11 cellular contexts compared by ENCODE assay signal in genomic region chr3:46986055-46986730, GRCh38. TPM values are rescaled to one million over a fixed set of nuclear protein-coding genes. Genes with fewer than 3 reads are reported as not detected.
A peak's percentile ranks its signal among the peaks of the same experiment; 100 is the strongest.
DNase-seq lines count a peak whose midpoint lies in the region; ATAC-seq lines count a peak whose summit lies in the region.
"Had no signal": no experiment of that assay in that cellular context is flagged by ENCODE, and none has a peak within 500 bp of the region (broad histone marks: within the 10 kb centered on the region; RNA-seq: fewer than 3 reads in every experiment).

No MANE protein-coding gene starts in this region.

- H3K4me1 ChIP-seq in right cardiac atrium (ENCODE audit: control insufficient read depth, insufficient read depth, low read length) (peaks cover 4% of the 10 kb centered on the region), thymus (ENCODE audit: control insufficient read depth, insufficient read depth, low read length) (peaks cover 35% of the 10 kb centered on the region)

- DNase-seq in activated T-cell treated with anti-CD3 and anti-CD28 coated beads, Interleukin-2, amount 50 U/mL, for 72 hours = no peak
- DNase-seq in activated T-cell treated with anti-CD3 and anti-CD28 coated beads, Interleukin-2, amount 50 U/mL, for 1 hour = no peak
- no peak for DNase-seq in activated CD4-positive, alpha-beta memory T cell treated with anti-CD3 and anti-CD28 coated beads, Interleukin-2, amount 10 ng/mL, durations not matched to agents 7 days and 5 days
- DNase-seq in right cardiac atrium (peak in 2 of 3 donors; percentile 6 to 24), NCI-H82 (lab: John Stamatoyannopoulos, UW) (no peak)
- DNase-seq in activated effector memory CD4-positive, alpha-beta T cell treated with anti-CD3 and anti-CD28 coated beads, Interleukin-2, amount 50 U/mL, for 16 hours = no peak
- DNase-seq: activated effector memory CD4-positive, alpha-beta T cell treated with Interleukin-2 at 50 U/mL for 16 hours; NCI-H446 had no signal

- POLR2A ChIA-PET in activated CD4-positive, alpha-beta memory T cell treated with anti-CD3 and anti-CD28 coated beads, Interleukin-2, amount 10 ng/mL, durations not matched to agents 7 days and 5 days (lab: Charles Lee) = interaction anchor here (0.6 to 3.9 kb wide), 6 partner anchors 8 to 293 kb away, joined by 3 to 52 read pairs (median 6); partner anchors contain the start of genes CCDC12 and NBEAL2

- H3K36me3 ChIP-seq in thymus (ENCODE audit: control insufficient read depth, insufficient read depth) = peaks cover 2% of the 10 kb centered on the region

- H3K9me3 Mint-ChIP-seq in activated T-cell treated with anti-CD3 and anti-CD28 coated beads, Interleukin-2, amount 50 U/mL, for 72 hours = no peaks in the 10 kb centered on the region
- no peaks in the 10 kb centered on the region for H3K9me3 Mint-ChIP-seq in activated CD4-positive, alpha-beta memory T cell treated with anti-CD3 and anti-CD28 coated beads, Interleukin-2, amount 10 ng/mL, durations not matched to agents 7 days and 5 days

- H3K27me3 ChIP-seq in right cardiac atrium (ENCODE audit: control insufficient read depth, insufficient read depth) = no peaks in the 10 kb centered on the region
- no peaks in the 10 kb centered on the region for H3K27me3 ChIP-seq in thymus (ENCODE audit: control insufficient read depth, insufficient read depth)

- intact Hi-C loops in right cardiac atrium (cut with DNase I) = no loop called here

- peaks cover 57% of the 10 kb centered on the region for H3K4me1 Mint-ChIP-seq in activated T-cell treated with anti-CD3 and anti-CD28 coated beads, Interleukin-2, amount 50 U/mL, for 72 hours (ENCODE audit: low read depth)
- H3K4me1 Mint-ChIP-seq in activated CD4-positive, alpha-beta memory T cell treated with anti-CD3 and anti-CD28 coated beads, Interleukin-2, amount 10 ng/mL, durations not matched to agents 7 days and 5 days = peaks cover 91% of the 10 kb centered on the region

- H3K4me3 ChIP-seq in right cardiac atrium (ENCODE audit: low read length) = no peak overlapping the region
- H3K4me3 ChIP-seq in thymus (ENCODE audit: low read length) = no peak overlapping the region

- peak overlapping the region; percentile 17 to 82 for H3K4me3 Mint-ChIP-seq in activated T-cell treated with anti-CD3 and anti-CD28 coated beads, Interleukin-2, amount 50 U/mL, for 72 hours
- H3K4me3 Mint-ChIP-seq in activated CD4-positive, alpha-beta memory T cell treated with anti-CD3 and anti-CD28 coated beads, Interleukin-2, amount 10 ng/mL, durations not matched to agents 7 days and 5 days = peak overlapping the region; percentile 40

- H3K27ac ChIP-seq in right cardiac atrium (ENCODE audit: low read length) (no peak overlapping the region), thymus (ENCODE audit: low read depth) (peak overlapping the region; percentile 42)

- no peak for ATAC-seq in activated T-cell treated with anti-CD3 and anti-CD28 coated beads, Interleukin-2, amount 50 U/mL, for 72 hours (replicated peaks in 1 of 2)
- ATAC-seq in right cardiac atrium (peak in 1 of 2 donors; percentile 4), HG02885 (IDR thresholded peaks at IDR 0.05; ENCODE audit: poor library complexity, unreplicated experiment) (no peak)
- ATAC-seq: left lobe of liver had no signal

- H3K27ac Mint-ChIP-seq in activated T-cell treated with anti-CD3 and anti-CD28 coated beads, Interleukin-2, amount 50 U/mL, for 72 hours = peak overlapping the region; percentile 94
- peak overlapping the region; percentile 89 for H3K27ac Mint-ChIP-seq in activated CD4-positive, alpha-beta memory T cell treated with anti-CD3 and anti-CD28 coated beads, Interleukin-2, amount 10 ng/mL, durations not matched to agents 7 days and 5 days

- CTCF ChIA-PET in activated CD4-positive, alpha-beta memory T cell treated with anti-CD3 and anti-CD28 coated beads, Interleukin-2, amount 10 ng/mL, durations not matched to agents 7 days and 5 days (lab: Charles Lee) = no interaction called here

- H3K36me3 Mint-ChIP-seq in activated T-cell treated with anti-CD3 and anti-CD28 coated beads, Interleukin-2, amount 50 U/mL, for 72 hours (ENCODE audit: insufficient read depth in 2 of 2) = peaks cover 0 to 1% of the 10 kb centered on the region in 2 donors
- H3K36me3 Mint-ChIP-seq in activated CD4-positive, alpha-beta memory T cell treated with anti-CD3 and anti-CD28 coated beads, Interleukin-2, amount 10 ng/mL, durations not matched to agents 7 days and 5 days (ENCODE audit: low read depth) = peaks cover 61% of the 10 kb centered on the region

- WGBS in right cardiac atrium = 95% methylated on average over 4 of the region's 4 CpGs
- WGBS in thymus = 75% methylated on average over 4 of the region's 4 CpGs

- H3K9me3 ChIP-seq in right cardiac atrium (ENCODE audit: control insufficient read depth, low read length) = no peaks in the 10 kb centered on the region
- H3K9me3 ChIP-seq in thymus (ENCODE audit: control insufficient read depth) = no peaks in the 10 kb centered on the region

- no peaks in the 10 kb centered on the region for H3K27me3 Mint-ChIP-seq in activated T-cell treated with anti-CD3 and anti-CD28 coated beads, Interleukin-2, amount 50 U/mL, for 72 hours (ENCODE audit: low read depth)
- H3K27me3 Mint-ChIP-seq in activated CD4-positive, alpha-beta memory T cell treated with anti-CD3 and anti-CD28 coated beads, Interleukin-2, amount 10 ng/mL, durations not matched to agents 7 days and 5 days = no peaks in the 10 kb centered on the region

RNA-seq across cellular contexts. Expression of gene NBEAL2, which starts 6.7 kb away (rescaled TPM):
- 10 to 100 TPM; 84.0 to 87.4 TPM for total RNA-seq in activated T-cell treated with anti-CD3 and anti-CD28 coated beads, Interleukin-2, amount 50 U/mL, for 72 hours
- total RNA-seq in activated CD4-positive, alpha-beta memory T cell treated with anti-CD3 and anti-CD28 coated beads, Interleukin-2, amount 10 ng/mL, durations not matched to agents 7 days and 5 days = 100 to 1,000 TPM; 254 to 267 TPM
- 10 to 100 TPM; 15.9 to 20.1 (median 17.3) TPM for total RNA-seq in right cardiac atrium
- 13.7 TPM for polyA plus RNA-seq in right cardiac atrium
- polyA plus RNA-seq in thymus = 83.6 TPM

RNA-seq across cellular contexts. Expression of gene CCDC12, which starts 9.6 kb away (rescaled TPM):
- total RNA-seq in activated T-cell treated with anti-CD3 and anti-CD28 coated beads, Interleukin-2, amount 50 U/mL, for 72 hours = 10 to 100 TPM; 54.7 to 56.2 TPM
- 10 to 100 TPM; 55.0 to 56.7 TPM for total RNA-seq in activated CD4-positive, alpha-beta memory T cell treated with anti-CD3 and anti-CD28 coated beads, Interleukin-2, amount 10 ng/mL, durations not matched to agents 7 days and 5 days
- 10 to 100 TPM; 31.2 to 37.7 (median 34.2) TPM for total RNA-seq in right cardiac atrium
- polyA plus RNA-seq in right cardiac atrium = 58.0 TPM
- polyA plus RNA-seq in thymus = 83.9 TPM

Comparison
In these comparisons a context has a peak if more than half of its experiments do, and no peak if none do; other contexts are left out.
1. DNase-seq: peak in right cardiac atrium (2 of 3); none in activated T-cell treated with anti-CD3 and anti-CD28 coated beads, Interleukin-2, amount 50 U/mL, for 72 hours (0 of 2), activated T-cell treated with anti-CD3 and anti-CD28 coated beads, Interleukin-2, amount 50 U/mL, for 1 hour (single experiment), activated CD4-positive, alpha-beta memory T cell treated with anti-CD3 and anti-CD28 coated beads, Interleukin-2, amount 10 ng/mL, durations not matched to agents 7 days and 5 days (single experiment), NCI-H82 (single experiment) and activated effector memory CD4-positive, alpha-beta T cell treated with anti-CD3 and anti-CD28 coated beads, Interleukin-2, amount 50 U/mL, for 16 hours (single experiment).
2. RNA of gene NBEAL2, which starts 6.7 kb away (total RNA-seq): 254 to 267 TPM in activated CD4-positive, alpha-beta memory T cell treated with anti-CD3 and anti-CD28 coated beads, Interleukin-2, amount 10 ng/mL, durations not matched to agents 7 days and 5 days and 84.0 to 87.4 TPM in activated T-cell treated with anti-CD3 and anti-CD28 coated beads, Interleukin-2, amount 50 U/mL, for 72 hours; 15.9 to 20.1 TPM in right cardiac atrium; every median in the first group is over 4 times any median in the second.